In genomic region chr5:142313693-142314092, GRCh38 we compare ENCODE assay signal across 1 cellular context.
TF ChIP-seq lines count a peak whose summit lies in the region.

No MANE protein-coding gene starts in this region.

TF ChIP-seq in GM12878, 131 proteins besides CTCF, POLR2A, EP300 and RAD21 (continued from another document):
- TF ChIP-seq CEBPZ (IDR thresholded peaks at IDR 0.05; ENCODE audit: low read depth, low read length): no peak
- TF ChIP-seq NR2F1 (conservative IDR thresholded peaks at IDR 0.05): no peak
- no peak for TF ChIP-seq ZNF207 (IDR thresholded peaks at IDR 0.05; ENCODE audit: borderline replicate concordance)
- no peak for TF ChIP-seq ASH2L (IDR thresholded peaks at IDR 0.05; ENCODE audit: borderline replicate concordance, low read depth)
- no peak for TF ChIP-seq RUNX3 (IDR thresholded peaks at IDR 0.05; ENCODE audit: low read length)
- TF ChIP-seq TAF1 (IDR thresholded peaks at IDR 0.05; ENCODE audit: borderline replicate concordance, low read depth, low read length): no peak
- no peak for TF ChIP-seq E4F1 (IDR thresholded peaks at IDR 0.05; ENCODE audit: borderline replicate concordance, partially characterized antibody)
- TF ChIP-seq ZBED1 (IDR thresholded peaks at IDR 0.05; ENCODE audit: borderline replicate concordance): no peak
